In genomic region chr21:42140196-42140934, GRCh38 we compare ENCODE assay signal across 15 cellular contexts.
"Had no signal": no experiment of that assay in that cellular context is flagged by ENCODE, and none has a peak within 500 bp of the region (broad histone marks: within the 10 kb centered on the region; RNA-seq: fewer than 3 reads in every experiment).

No MANE protein-coding gene starts in this region.

- H3K27me3 ChIP-seq: cardiac muscle cell, colonic mucosa, hepatocyte, vagina had no signal

- H3K4me3 ChIP-seq: cardiac muscle cell, colonic mucosa, gastroesophageal sphincter, hepatocyte, skin epidermis, vagina had no signal

- H3K9me3 ChIP-seq: colonic mucosa, gastroesophageal sphincter, neutrophil, vagina had no signal

- H3K36me3 ChIP-seq: cardiac muscle cell, colonic mucosa, gastroesophageal sphincter, neutrophil, vagina had no signal

- DNase-seq: activated CD4-positive, alpha-beta memory T cell treated with anti-CD3 and anti-CD28 coated beads, Interleukin-2, amount 10 ng/mL, durations not matched to agents 7 days and 5 days; activated CD4-positive, alpha-beta T cell treated with anti-CD3 and anti-CD28 coated beads for 36 hours; activated gamma-delta T cell treated with Interleukin-2 at 50 U/mL for 16 hours; activated T-cell treated with anti-CD3 and anti-CD28 coated beads, Interleukin-2, amount 50 U/mL, for 48 hours; colonic mucosa; effector CD4-positive, alpha-beta T cell; naive B cell; T1000 had no signal

- ATAC-seq: activated CD4-positive, alpha-beta T cell treated with anti-CD3 and anti-CD28 coated beads for 36 hours; gastroesophageal sphincter had no signal

- H3K9me3 Mint-ChIP-seq: activated CD4-positive, alpha-beta memory T cell treated with anti-CD3 and anti-CD28 coated beads, Interleukin-2, amount 10 ng/mL, durations not matched to agents 7 days and 5 days; naive B cell had no signal

- H3K27ac Mint-ChIP-seq: activated CD4-positive, alpha-beta memory T cell treated with anti-CD3 and anti-CD28 coated beads, Interleukin-2, amount 10 ng/mL, durations not matched to agents 7 days and 5 days; activated CD4-positive, alpha-beta T cell treated with anti-CD3 and anti-CD28 coated beads for 36 hours had no signal

- H3K36me3 Mint-ChIP-seq: naive B cell had no signal

- H3K4me1 ChIP-seq: gastroesophageal sphincter, vagina had no signal

- H3K4me3 Mint-ChIP-seq: activated CD4-positive, alpha-beta memory T cell treated with anti-CD3 and anti-CD28 coated beads, Interleukin-2, amount 10 ng/mL, durations not matched to agents 7 days and 5 days; activated CD4-positive, alpha-beta T cell treated with anti-CD3 and anti-CD28 coated beads for 36 hours; naive B cell had no signal

- H3K27ac ChIP-seq: cardiac muscle cell, colonic mucosa, gastroesophageal sphincter, hepatocyte, neutrophil, skin epidermis, vagina, VCaP had no signal
